32 cellular contexts compared by ENCODE assay signal in genomic region chr2:158733430-158733755, GRCh38.
DNase-seq lines count a peak whose midpoint lies in the region; ATAC-seq, FAIRE-seq and TF ChIP-seq lines count a peak whose summit lies in the region.
"Had no signal": no experiment of that assay in that cellular context is flagged by ENCODE, and none has a peak within 500 bp of the region (broad histone marks: within the 10 kb centered on the region; RNA-seq: fewer than 3 reads in every experiment).

No MANE protein-coding gene starts in this region.

- H3K9me3 ChIP-seq in endothelial cell of umbilical vein (replicated peaks; ENCODE audit: control insufficient read depth, insufficient read depth, low read length) (no peaks in the 10 kb centered on the region), left lung (no peaks in the 10 kb centered on the region), suprapubic skin (no peaks in the 10 kb centered on the region)
- H3K9me3 ChIP-seq: breast epithelium, Caco-2, MG63, SJCRH30, upper lobe of right lung had no signal

- H3K4me3 ChIP-seq in endothelial cell of umbilical vein (replicated peaks in 1 of 3; ENCODE audit: insufficient read depth in 1 of 3, low read depth in 1 of 3, low read length in 3 of 3) (no peak overlapping the region), left lung (no peak overlapping the region), suprapubic skin (no peak overlapping the region)
- H3K4me3 ChIP-seq: breast epithelium, K562, MG63, SJCRH30, upper lobe of right lung had no signal

- TF ChIP-seq POLR2A in endothelial cell of umbilical vein (IDR thresholded peaks at IDR 0.05; ENCODE audit: low read depth, low read length) (no peak), suprapubic skin (IDR thresholded peaks at IDR 0.05) (no peak)

- H3K36me3 ChIP-seq in endothelial cell of umbilical vein (ENCODE audit: control insufficient read depth in 2 of 2, extremely low read depth in 1 of 2, insufficient read depth in 2 of 2, low read length in 2 of 2) (no peaks in the 10 kb centered on the region), left lung (no peaks in the 10 kb centered on the region), suprapubic skin (no peaks in the 10 kb centered on the region)
- H3K36me3 ChIP-seq: breast epithelium, MG63, SJCRH30, upper lobe of right lung had no signal

- DNase-seq in NCI-H2107 treated with DMSO at 0.1 percent for 48 hours (lab: John Stamatoyannopoulos, UW; ENCODE audit: unreplicated experiment) (peak; percentile 59), NCI-H2107 (lab: John Stamatoyannopoulos, UW) (no peak), endothelial cell of umbilical vein (ENCODE audit: low read depth, low spot score) (no peak), left lung (no peak), suprapubic skin (ENCODE audit: low spot score in 2 of 2) (no peak), LoVo (ENCODE audit: low spot score) (no peak)
- DNase-seq in central memory CD4-positive, alpha-beta T cell, result no peak
- DNase-seq: 8988T; activated CD4-positive, alpha-beta T cell treated with anti-CD3 and anti-CD28 coated beads for 36 hours; activated CD8-positive, alpha-beta T cell treated with anti-CD3 and anti-CD28 coated beads, Interleukin-2, amount 10 ng/mL, durations not matched to agents 7 days and 5 days; activated naive CD4-positive, alpha-beta T cell treated with anti-CD3 and anti-CD28 coated beads, Interleukin-2, amount 50 U/mL, for 16 hours; Caco-2; head of caudate nucleus; HFFc6; MG63; naive thymus-derived CD4-positive, alpha-beta T cell; NCI-H1105 treated with DMSO at 0.1 percent for 48 hours; NCI-H187 treated with DMSO at 0.1 percent for 48 hours; NCI-H446 treated with DMSO at 0.1 percent for 48 hours; NCI-H82; SJCRH30; stimulated activated naive CD4-positive, alpha-beta T cell; SW 1271; T-helper 9 cell; upper lobe of right lung had no signal

- no TSS peak for BruUV-seq in endothelial cell of umbilical vein (replicated peaks; lab: Mats Ljungman, UMichigan)

- peak; percentile 18 for FAIRE-seq in endothelial cell of umbilical vein (lab: Jason Lieb, UNC)
- FAIRE-seq: H1, K562, RCC 7860 had no signal

- H3K4me2 ChIP-seq in endothelial cell of umbilical vein (ENCODE audit: insufficient read depth, low read length), result no peak overlapping the region

- H3K9ac ChIP-seq in endothelial cell of umbilical vein (replicated peaks; ENCODE audit: extremely low read depth, insufficient read depth, low read length), result no peak overlapping the region

- H3K4me1 ChIP-seq in endothelial cell of umbilical vein (ENCODE audit: control insufficient read depth, extremely low read depth, insufficient read depth, low read length), result no peaks in the 10 kb centered on the region
- no peaks in the 10 kb centered on the region for H3K4me1 ChIP-seq in left lung
- H3K4me1 ChIP-seq in suprapubic skin, result peaks cover 21% of the 10 kb centered on the region
- H3K4me1 ChIP-seq: breast epithelium, SJCRH30, upper lobe of right lung had no signal

- POLR2A ChIA-PET in endothelial cell of umbilical vein (lab: Charles Lee), result no interaction called here

- no peak overlapping the region for H2AFZ ChIP-seq in endothelial cell of umbilical vein (ENCODE audit: low read depth, low read length)

- H4K20me1 ChIP-seq in endothelial cell of umbilical vein (replicated peaks; ENCODE audit: control insufficient read depth, extremely low read depth, insufficient read depth, low read length), result no peaks in the 10 kb centered on the region

- H3K9me1 ChIP-seq in endothelial cell of umbilical vein (replicated peaks; ENCODE audit: control insufficient read depth, extremely low read depth, insufficient read depth, low read length), result no peaks in the 10 kb centered on the region

- dilution Hi-C loops in endothelial cell of umbilical vein (cut with MboI; ENCODE audit: extremely low pct_ligation_motif_present, low sequenced_read_pairs), result no loop called here

- peaks cover 0 to 14% of the 10 kb centered on the region in 2 experiments for H3K27me3 ChIP-seq in endothelial cell of umbilical vein (ENCODE audit: control insufficient read depth in 2 of 2, insufficient read depth in 2 of 2, low read length in 2 of 2)
- H3K27me3 ChIP-seq in left lung, result no peaks in the 10 kb centered on the region
- no peaks in the 10 kb centered on the region for H3K27me3 ChIP-seq in suprapubic skin
- H3K27me3 ChIP-seq: breast epithelium, MG63, SJCRH30, upper lobe of right lung had no signal

- no peak for TF ChIP-seq EP300 in suprapubic skin (IDR thresholded peaks at IDR 0.05)

- H3K27ac ChIP-seq in endothelial cell of umbilical vein (ENCODE audit: insufficient read depth, low read depth, low read length) (no peak overlapping the region), left lung (no peak overlapping the region), suprapubic skin (peak overlapping the region; percentile 53)
- H3K27ac ChIP-seq: C4-2B, SJCRH30, upper lobe of right lung, VCaP had no signal

- no peak for TF ChIP-seq CTCF in endothelial cell of umbilical vein (IDR thresholded peaks at IDR 0.05; ENCODE audit: extremely low read depth in 1 of 2, insufficient read depth in 1 of 2, low read depth in 1 of 2, low read length in 2 of 2)
- no peak for TF ChIP-seq CTCF in left lung (IDR thresholded peaks at IDR 0.05)
- no peak for TF ChIP-seq CTCF in suprapubic skin (IDR thresholded peaks at IDR 0.05)

- 61% methylated on average over 7 of the region's 7 CpGs for WGBS in suprapubic skin

- CTCF ChIA-PET in endothelial cell of umbilical vein (lab: Charles Lee), result interaction anchor here (0.9 to 3.8 kb wide), 9 partner anchors 9 to 709 kb away, joined by 3 to 21 read pairs (median 4); no protein-coding TSS in a partner anchor

- intact Hi-C loops in endothelial cell of umbilical vein (cut with micrococcal nuclease) (no loop called here), left lung (cut with DNase I) (no loop called here)

- no peaks in the 10 kb centered on the region for H3K79me2 ChIP-seq in endothelial cell of umbilical vein (ENCODE audit: control insufficient read depth, insufficient read depth, low read length)

- ATAC-seq in left lung (peak; percentile 67), HG02798 (IDR thresholded peaks at IDR 0.05; ENCODE audit: poor library complexity, unreplicated experiment) (no peak)
- ATAC-seq: activated CD4-positive, alpha-beta T cell treated with anti-CD3 and anti-CD28 coated beads for 36 hours; activated CD8-positive, alpha-beta T cell treated with anti-CD3 and anti-CD28 coated beads, Interleukin-2, amount 10 ng/mL, durations not matched to agents 7 days and 5 days; K562; naive thymus-derived CD4-positive, alpha-beta T cell; upper lobe of right lung had no signal

TF ChIP-seq in endothelial cell of umbilical vein, 7 proteins besides CTCF, POLR2A, EP300 and RAD21:
- TF ChIP-seq POLR2AphosphoS5 (IDR thresholded peaks at IDR 0.05; ENCODE audit: insufficient read depth, low read depth, low read length) (no peak), EZH2 (IDR thresholded peaks at IDR 0.05; ENCODE audit: borderline replicate concordance, low read depth, low read length, severe bottlenecking) (no peak)
